Comparison of ENCODE assay signal across 12 cellular contexts in the genomic region with DNA sequence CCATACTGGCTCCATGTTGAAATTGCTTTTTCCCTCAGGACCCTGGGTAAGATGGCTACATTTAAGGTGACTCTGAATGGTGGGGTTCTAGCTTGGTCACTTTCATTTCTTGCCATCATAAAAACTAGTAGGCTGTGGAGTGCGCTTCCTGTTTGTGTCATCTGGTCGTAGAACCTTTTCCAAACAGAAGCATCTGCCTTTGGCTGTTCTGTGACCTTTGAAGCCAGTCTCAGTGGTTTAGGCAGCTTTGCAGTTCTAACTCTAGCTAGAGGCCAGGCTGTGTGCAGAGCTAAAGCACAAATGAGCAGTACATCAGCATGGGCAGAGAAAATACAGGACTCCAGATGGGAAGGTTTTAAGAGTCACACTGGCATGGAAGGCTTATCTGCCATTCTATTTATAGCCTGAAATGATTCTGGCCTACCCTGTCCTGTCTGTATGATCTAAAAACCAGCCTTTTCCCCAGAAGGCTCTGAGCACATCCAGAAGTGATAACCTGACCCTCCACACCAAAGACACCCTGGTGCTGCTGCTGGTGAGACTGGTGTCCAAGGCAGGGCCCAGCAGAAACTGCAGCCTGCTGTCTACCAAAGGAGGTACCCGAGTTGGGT. TPM values are rescaled to one million over a fixed set of nuclear protein-coding genes. Genes with fewer than 3 reads are reported as not detected.
DNase-seq lines count a peak whose midpoint lies in the region; ATAC-seq and FAIRE-seq lines count a peak whose summit lies in the region.
"Had no signal": no experiment of that assay in that cellular context is flagged by ENCODE, and none has a peak within 500 bp of the region (broad histone marks: within the 10 kb centered on the region; RNA-seq: fewer than 3 reads in every experiment).

No MANE protein-coding gene starts in this region.

- peaks cover 39% of the 10 kb centered on the region for H3K36me3 ChIP-seq in CD4-positive, CD25-positive, alpha-beta regulatory T cell (ENCODE audit: control insufficient read depth, insufficient read depth, low read length)
- peaks cover 0 to 29% (median 0%) of the 10 kb centered on the region in 3 experiments for H3K36me3 ChIP-seq in naive thymus-derived CD4-positive, alpha-beta T cell (ENCODE audit: control insufficient read depth in 2 of 3, insufficient read depth in 3 of 3, low read length in 3 of 3)
- H3K36me3 ChIP-seq: MG63 had no signal

- peaks cover 25% of the 10 kb centered on the region for H3K4me1 ChIP-seq in CD4-positive, CD25-positive, alpha-beta regulatory T cell (ENCODE audit: control insufficient read depth, insufficient read depth, low read length, poor library complexity, severe bottlenecking)
- peaks cover 0 to 21% of the 10 kb centered on the region in 2 donors for H3K4me1 ChIP-seq in naive thymus-derived CD4-positive, alpha-beta T cell (ENCODE audit: control insufficient read depth in 2 of 2, insufficient read depth in 2 of 2, low read length in 2 of 2)

- peak in 1 of 3 donors; percentile 60 for DNase-seq in CD4-positive, CD25-positive, alpha-beta regulatory T cell
- no peak for DNase-seq in GM18507 (ENCODE audit: extremely low spot score, insufficient read length, low read depth)
- no peak for DNase-seq in activated T-helper 2 cell treated with anti-CD3 and anti-CD28 coated beads, Interferon-gamma antibody, Interleukin-2, Interleukin-4, amounts not matched to agents 10 μg/mL and 5 μg/mL and 100 μg/mL, durations not matched to agents 14 hours and 24 hours and 36 hours (ENCODE audit: low spot score)
- DNase-seq in naive thymus-derived CD4-positive, alpha-beta T cell, result peak in 1 of 9 donors; percentile 20
- DNase-seq in A172 (ENCODE audit: low spot score), result no peak
- DNase-seq in DMS79 (lab: John Stamatoyannopoulos, UW), result no peak
- no peak for DNase-seq in GOT3 (lab: John Stamatoyannopoulos, UW)
- DNase-seq in NCI-H2081 treated with DMSO at 0.1 percent for 48 hours (lab: John Stamatoyannopoulos, UW), result no peak
- DNase-seq: MG63, nucleus accumbens, RPMI8226 had no signal

- FAIRE-seq in GM18507 (lab: Jason Lieb, UNC), result peak; percentile 61

- H3K36me3 Mint-ChIP-seq in CD4-positive, CD25-positive, alpha-beta regulatory T cell, result peaks cover 12% of the 10 kb centered on the region
- H3K36me3 Mint-ChIP-seq in activated T-helper 2 cell treated with anti-CD3 and anti-CD28 coated beads, Interferon-gamma antibody, Interleukin-2, Interleukin-4, amounts not matched to agents 10 μg/mL and 5 μg/mL and 100 μg/mL, durations not matched to agents 14 hours and 24 hours and 36 hours (ENCODE audit: low read depth), result peaks cover 45% of the 10 kb centered on the region
- peaks cover 0 to 14% (median 4%) of the 10 kb centered on the region in 5 donors for H3K36me3 Mint-ChIP-seq in naive thymus-derived CD4-positive, alpha-beta T cell

- H3K4me3 ChIP-seq in CD4-positive, CD25-positive, alpha-beta regulatory T cell (ENCODE audit: low read depth, low read length), result peak overlapping the region; percentile 21
- H3K4me3 ChIP-seq in naive thymus-derived CD4-positive, alpha-beta T cell (ENCODE audit: low read length), result no peak overlapping the region
- H3K4me3 ChIP-seq: coronary artery, MG63 had no signal

- POLR2A ChIA-PET in naive thymus-derived CD4-positive, alpha-beta T cell (lab: Charles Lee), result interaction anchor here (1.0 to 1.1 kb wide), 4 partner anchors 10 to 96 kb away, joined by 3 to 4 read pairs (median 3); no protein-coding TSS in a partner anchor

- H3K27me3 Mint-ChIP-seq in CD4-positive, CD25-positive, alpha-beta regulatory T cell, result no peaks in the 10 kb centered on the region
- no peaks in the 10 kb centered on the region for H3K27me3 Mint-ChIP-seq in activated T-helper 2 cell treated with anti-CD3 and anti-CD28 coated beads, Interferon-gamma antibody, Interleukin-2, Interleukin-4, amounts not matched to agents 10 μg/mL and 5 μg/mL and 100 μg/mL, durations not matched to agents 14 hours and 24 hours and 36 hours (ENCODE audit: low read depth)
- no peaks in the 10 kb centered on the region for H3K27me3 Mint-ChIP-seq in naive thymus-derived CD4-positive, alpha-beta T cell

- H3K27me3 ChIP-seq in CD4-positive, CD25-positive, alpha-beta regulatory T cell (ENCODE audit: control insufficient read depth, insufficient read depth, low read length), result no peaks in the 10 kb centered on the region
- no peaks in the 10 kb centered on the region for H3K27me3 ChIP-seq in naive thymus-derived CD4-positive, alpha-beta T cell (ENCODE audit: control insufficient read depth in 2 of 2, insufficient read depth in 2 of 2, low read length in 2 of 2)
- H3K27me3 ChIP-seq: MG63 had no signal

- peak overlapping the region in 1 of 4 donors; percentile 44 for H3K4me3 Mint-ChIP-seq in CD4-positive, CD25-positive, alpha-beta regulatory T cell
- peak overlapping the region; percentile 22 for H3K4me3 Mint-ChIP-seq in activated T-helper 2 cell treated with anti-CD3 and anti-CD28 coated beads, Interferon-gamma antibody, Interleukin-2, Interleukin-4, amounts not matched to agents 10 μg/mL and 5 μg/mL and 100 μg/mL, durations not matched to agents 14 hours and 24 hours and 36 hours (ENCODE audit: low read depth)
- H3K4me3 Mint-ChIP-seq in naive thymus-derived CD4-positive, alpha-beta T cell, result peak overlapping the region in 7 of 10 donors; percentile 3 to 75 (median 27)

- no peaks in the 10 kb centered on the region for H3K9me3 Mint-ChIP-seq in CD4-positive, CD25-positive, alpha-beta regulatory T cell
- no peaks in the 10 kb centered on the region for H3K9me3 Mint-ChIP-seq in activated T-helper 2 cell treated with anti-CD3 and anti-CD28 coated beads, Interferon-gamma antibody, Interleukin-2, Interleukin-4, amounts not matched to agents 10 μg/mL and 5 μg/mL and 100 μg/mL, durations not matched to agents 14 hours and 24 hours and 36 hours
- no peaks in the 10 kb centered on the region for H3K9me3 Mint-ChIP-seq in naive thymus-derived CD4-positive, alpha-beta T cell

- CTCF ChIA-PET in naive thymus-derived CD4-positive, alpha-beta T cell (lab: Charles Lee), result interaction anchor here (0.5 to 3.2 kb wide), 9 partner anchors 10 to 204 kb away, joined by 3 to 30 read pairs (median 5); partner anchors contain the start of genes DDX28 and DUS2

- H3K27ac ChIP-seq in CD4-positive, CD25-positive, alpha-beta regulatory T cell (ENCODE audit: insufficient read depth, low read length, poor library complexity, severe bottlenecking), result peak overlapping the region; percentile 24
- H3K27ac ChIP-seq in naive thymus-derived CD4-positive, alpha-beta T cell (ENCODE audit: low read depth, low read length), result peak overlapping the region; percentile 38
- H3K27ac ChIP-seq: coronary artery had no signal

- H3K9me3 ChIP-seq in CD4-positive, CD25-positive, alpha-beta regulatory T cell (ENCODE audit: control insufficient read depth in 2 of 2, low read length in 2 of 2), result no peaks in the 10 kb centered on the region
- H3K9me3 ChIP-seq in naive thymus-derived CD4-positive, alpha-beta T cell (ENCODE audit: control insufficient read depth in 2 of 3, low read length in 3 of 3), result no peaks in the 10 kb centered on the region
- H3K9me3 ChIP-seq: MG63 had no signal

- H3K27ac Mint-ChIP-seq in CD4-positive, CD25-positive, alpha-beta regulatory T cell, result peak overlapping the region; percentile 73 to 94 (median 78)
- H3K27ac Mint-ChIP-seq in activated T-helper 2 cell treated with anti-CD3 and anti-CD28 coated beads, Interferon-gamma antibody, Interleukin-2, Interleukin-4, amounts not matched to agents 10 μg/mL and 5 μg/mL and 100 μg/mL, durations not matched to agents 14 hours and 24 hours and 36 hours, result peak overlapping the region; percentile 85
- H3K27ac Mint-ChIP-seq in naive thymus-derived CD4-positive, alpha-beta T cell, result peak overlapping the region; percentile 73 to 91 (median 87)

- peaks cover 20 to 44% (median 30%) of the 10 kb centered on the region in 4 donors for H3K4me1 Mint-ChIP-seq in CD4-positive, CD25-positive, alpha-beta regulatory T cell
- peaks cover 39% of the 10 kb centered on the region for H3K4me1 Mint-ChIP-seq in activated T-helper 2 cell treated with anti-CD3 and anti-CD28 coated beads, Interferon-gamma antibody, Interleukin-2, Interleukin-4, amounts not matched to agents 10 μg/mL and 5 μg/mL and 100 μg/mL, durations not matched to agents 14 hours and 24 hours and 36 hours (ENCODE audit: low read depth)
- peaks cover 16 to 51% (median 44%) of the 10 kb centered on the region in 7 donors for H3K4me1 Mint-ChIP-seq in naive thymus-derived CD4-positive, alpha-beta T cell

- peak; percentile 32 to 38 for ATAC-seq in CD4-positive, CD25-positive, alpha-beta regulatory T cell (ENCODE audit: low read depth in 2 of 2)
- ATAC-seq in naive thymus-derived CD4-positive, alpha-beta T cell, result no peak

- intact Hi-C loops in activated T-helper 2 cell treated with anti-CD3 and anti-CD28 coated beads, Interferon-gamma antibody, Interleukin-2, Interleukin-4, amounts not matched to agents 10 μg/mL and 5 μg/mL and 100 μg/mL, durations not matched to agents 14 hours and 24 hours and 36 hours (cut with micrococcal nuclease), result loop anchor here (1.0 kb wide), 1 partner anchor 133 kb away; no protein-coding TSS in a partner anchor
- intact Hi-C loops in naive thymus-derived CD4-positive, alpha-beta T cell (cut with micrococcal nuclease), result loop anchor here in 1 of 2 donors (5.0 kb wide), 1 partner anchor 35 kb away; no protein-coding TSS in a partner anchor

RNA-seq across cellular contexts. Expression of gene ESRP2, which starts 8.6 kb away (rescaled TPM):
- not detected for total RNA-seq in CD4-positive, CD25-positive, alpha-beta regulatory T cell
- under 1 TPM; 0.10 to 0.99 (median 0.33) TPM for polyA plus RNA-seq in CD4-positive, CD25-positive, alpha-beta regulatory T cell
- 0.23 and 0.34 TPM in 2 replicates for total RNA-seq in activated T-helper 2 cell treated with anti-CD3 and anti-CD28 coated beads, Interferon-gamma antibody, Interleukin-2, Interleukin-4, amounts not matched to agents 10 μg/mL and 5 μg/mL and 100 μg/mL, durations not matched to agents 14 hours and 24 hours and 36 hours
- total RNA-seq in naive thymus-derived CD4-positive, alpha-beta T cell, result not detected
- under 1 TPM; 0.11 to 0.29 TPM for polyA plus RNA-seq in naive thymus-derived CD4-positive, alpha-beta T cell
- total RNA-seq in A172 (2014; rRNA removed; shearing (Covaris generic)), result 0.45 TPM in 1 of 2 replicates, not detected in the other

RNA-seq across cellular contexts. Expression of gene PLA2G15, which starts 17.9 kb away (rescaled TPM):
- total RNA-seq in CD4-positive, CD25-positive, alpha-beta regulatory T cell, result 9.4 TPM
- 10 to 100 TPM in 1 of 4 donors, 1 to 10 TPM in 3; 7.5 to 10.3 (median 8.8) TPM for polyA plus RNA-seq in CD4-positive, CD25-positive, alpha-beta regulatory T cell
- total RNA-seq in activated T-helper 2 cell treated with anti-CD3 and anti-CD28 coated beads, Interferon-gamma antibody, Interleukin-2, Interleukin-4, amounts not matched to agents 10 μg/mL and 5 μg/mL and 100 μg/mL, durations not matched to agents 14 hours and 24 hours and 36 hours, result 9.0 and 10.3 TPM in 2 replicates
- 10 to 100 TPM in 2 of 5 experiments, 1 to 10 TPM in 3; 8.5 to 16.8 (median 9.9) TPM for total RNA-seq in naive thymus-derived CD4-positive, alpha-beta T cell
- polyA plus RNA-seq in naive thymus-derived CD4-positive, alpha-beta T cell, result 10 to 100 TPM in 1 of 2 donors, 1 to 10 TPM in 1; 6.8 to 15.6 TPM
- total RNA-seq in A172 (2014; rRNA removed; shearing (Covaris generic)), result 27.7 and 35.1 TPM in 2 replicates

RNA-seq across cellular contexts. Expression of gene SLC7A6, which starts 37.0 kb away (rescaled TPM):
- total RNA-seq in CD4-positive, CD25-positive, alpha-beta regulatory T cell, result 141 TPM
- polyA plus RNA-seq in CD4-positive, CD25-positive, alpha-beta regulatory T cell, result 10 to 100 TPM; 10.7 to 21.4 (median 17.4) TPM
- 107 and 108 TPM in 2 replicates for total RNA-seq in activated T-helper 2 cell treated with anti-CD3 and anti-CD28 coated beads, Interferon-gamma antibody, Interleukin-2, Interleukin-4, amounts not matched to agents 10 μg/mL and 5 μg/mL and 100 μg/mL, durations not matched to agents 14 hours and 24 hours and 36 hours
- total RNA-seq in naive thymus-derived CD4-positive, alpha-beta T cell, result 100 to 1,000 TPM; 112 to 248 (median 207) TPM
- polyA plus RNA-seq in naive thymus-derived CD4-positive, alpha-beta T cell, result 10 to 100 TPM; 29.3 to 31.1 TPM
- total RNA-seq in A172 (2014; rRNA removed; shearing (Covaris generic)), result 8.0 and 16.4 TPM in 2 replicates
